Comparison of ENCODE assay signal across 26 cellular contexts in the genomic region with DNA sequence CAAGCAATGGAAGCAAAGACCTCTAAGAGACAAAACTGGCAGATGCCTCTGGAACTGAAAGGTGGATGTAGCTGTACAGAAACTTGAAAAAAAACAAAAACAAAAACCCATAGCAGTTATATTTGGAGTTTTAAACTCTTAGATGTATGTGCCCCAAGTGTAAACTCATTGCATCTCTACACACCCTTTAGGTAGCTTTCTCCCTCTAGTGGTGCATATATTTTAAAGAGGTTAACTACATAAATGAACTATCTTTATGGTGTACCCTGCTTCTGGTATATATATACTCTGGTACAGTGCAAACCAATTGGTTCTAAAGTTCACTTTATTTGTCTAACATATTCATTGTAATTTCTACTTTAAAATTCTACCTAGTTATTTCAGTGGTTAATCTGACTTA.
A peak's percentile ranks its signal among the peaks of the same experiment; 100 is the strongest.
DNase-seq lines count a peak whose midpoint lies in the region; ATAC-seq and TF ChIP-seq lines count a peak whose summit lies in the region.
"Had no signal": no experiment of that assay in that cellular context is flagged by ENCODE, and none has a peak within 500 bp of the region (broad histone marks: within the 10 kb centered on the region; RNA-seq: fewer than 3 reads in every experiment).

No MANE protein-coding gene starts in this region.

- H3K79me2 ChIP-seq in Loucy (ENCODE audit: insufficient read depth, low read length) (no peaks in the 10 kb centered on the region), SU-DHL-6 (ENCODE audit: insufficient read depth, low read length) (no peaks in the 10 kb centered on the region), neural progenitor cell (ENCODE audit: low read depth) (no peaks in the 10 kb centered on the region)

- DNase-seq in DMS53 (lab: John Stamatoyannopoulos, UW), result peak; percentile 19
- DNase-seq in DMS53 treated with DMSO at 0.1 percent for 48 hours (lab: John Stamatoyannopoulos, UW; ENCODE audit: unreplicated experiment), result no peak
- no peak for DNase-seq in neural progenitor cell (ENCODE audit: low spot score)
- DNase-seq in EL, result no peak
- DNase-seq in central memory CD4-positive, alpha-beta T cell, result no peak
- DNase-seq: activated CD4-positive, alpha-beta memory T cell treated with anti-CD3 and anti-CD28 coated beads for 36 hours; activated gamma-delta T cell; activated T-cell treated with anti-CD3 and anti-CD28 coated beads for 4 hours; GF-D8; left ventricle myocardium inferior; NCI-H1092 treated with DMSO at 0.1 percent for 48 hours; NCI-H2107; small intestine; stimulated activated CD4-positive, alpha-beta T cell treated with anti-CD3 and anti-CD28 coated beads, Interleukin-4, amount 100 ng/mL, for 24 hours; stomach; upper lobe of left lung had no signal

- H3K27ac ChIP-seq in SU-DHL-6 (ENCODE audit: low read depth, low read length) (no peak overlapping the region), neural progenitor cell (no peak overlapping the region)
- H3K27ac ChIP-seq: BLaER1 treated with 17β-estradiol and CSF1 and Interleukin-3, amounts not matched to agents 10 nM and 100 nM; left ventricle myocardium inferior; prostate gland; SK-N-MC; stomach; upper lobe of left lung had no signal

- no peaks in the 10 kb centered on the region for H3K27me3 Mint-ChIP-seq in neural progenitor cell (ENCODE audit: insufficient read depth, low read depth)
- H3K27me3 Mint-ChIP-seq: activated CD4-positive, alpha-beta memory T cell treated with anti-CD3 and anti-CD28 coated beads for 36 hours; dendritic cell treated with granulocyte-macrophage colony-stimulating factor and Interleukin-4, amounts not matched to agents 40 ng/mL and 50 ng/mL, for 4 days had no signal

- H3F3A ChIP-seq in Loucy (ENCODE audit: low read depth) (no peaks in the 10 kb centered on the region), SU-DHL-6 (ENCODE audit: insufficient read depth) (no peaks in the 10 kb centered on the region), neural progenitor cell (ENCODE audit: low read depth) (no peaks in the 10 kb centered on the region)

- no peak for ATAC-seq in HG03432 (IDR thresholded peaks at IDR 0.05; ENCODE audit: unreplicated experiment)
- ATAC-seq: K562 had no signal

- H3K4me3 ChIP-seq in Loucy (ENCODE audit: low read length, poor library complexity, severe bottlenecking) (no peak overlapping the region), SU-DHL-6 (ENCODE audit: insufficient read depth, low read length, poor library complexity, severe bottlenecking) (no peak overlapping the region), neural progenitor cell (no peak overlapping the region)
- H3K4me3 ChIP-seq: BLaER1 treated with 17β-estradiol and CSF1 and Interleukin-3, amounts not matched to agents 10 nM and 100 nM; K562; left ventricle myocardium inferior; prostate gland; SK-N-MC; stomach; upper lobe of left lung had no signal

- no peaks in the 10 kb centered on the region for H3K9me3 Mint-ChIP-seq in neural progenitor cell
- H3K9me3 Mint-ChIP-seq: activated CD4-positive, alpha-beta memory T cell treated with anti-CD3 and anti-CD28 coated beads for 36 hours; dendritic cell treated with granulocyte-macrophage colony-stimulating factor and Interleukin-4, amounts not matched to agents 40 ng/mL and 50 ng/mL, for 4 days; mesothelial cell of epicardium; nephron had no signal

- no peak overlapping the region for H3K4me2 ChIP-seq in Loucy (ENCODE audit: low read depth, low read length, poor library complexity, severe bottlenecking)
- no peak overlapping the region for H3K4me2 ChIP-seq in SU-DHL-6 (ENCODE audit: low read depth, low read length, poor library complexity, severe bottlenecking)
- no peak overlapping the region for H3K4me2 ChIP-seq in neural progenitor cell
- H3K4me2 ChIP-seq: BLaER1 treated with 17β-estradiol and CSF1 and Interleukin-3, amounts not matched to agents 10 nM and 100 nM had no signal

- TF ChIP-seq CTCF in Loucy (conservative IDR thresholded peaks at IDR 0.05; ENCODE audit: low read length) (peak; percentile 33; the same call in 1 of the 2 replicates), SU-DHL-6 (IDR thresholded peaks at IDR 0.05; ENCODE audit: insufficient read depth, low read length, poor library complexity, severe bottlenecking) (peak; percentile 17), neural progenitor cell (IDR thresholded peaks at IDR 0.05) (peak; percentile 45)

- H3K36me3 Mint-ChIP-seq in neural progenitor cell, result no peaks in the 10 kb centered on the region
- H3K36me3 Mint-ChIP-seq: activated CD4-positive, alpha-beta memory T cell treated with anti-CD3 and anti-CD28 coated beads for 36 hours; mesothelial cell of epicardium had no signal

- no peak overlapping the region for H2AFZ ChIP-seq in Loucy (ENCODE audit: low read length)
- no peak overlapping the region for H2AFZ ChIP-seq in SU-DHL-6 (ENCODE audit: low read depth, low read length, severe bottlenecking)
- H2AFZ ChIP-seq in neural progenitor cell (replicated peaks), result no peak overlapping the region

- H3K9ac ChIP-seq in Loucy (ENCODE audit: low read depth, low read length, poor library complexity, severe bottlenecking), result no peak overlapping the region
- no peak overlapping the region for H3K9ac ChIP-seq in SU-DHL-6 (ENCODE audit: low read length)
- H3K9ac ChIP-seq in neural progenitor cell, result no peak overlapping the region
- H3K9ac ChIP-seq: BLaER1 treated with 17β-estradiol and CSF1 and Interleukin-3, amounts not matched to agents 10 nM and 100 nM had no signal

- H3K4me1 Mint-ChIP-seq in neural progenitor cell, result peaks cover 6% of the 10 kb centered on the region
- H3K4me1 Mint-ChIP-seq: nephron had no signal

- H3K9me3 ChIP-seq in Loucy (ENCODE audit: insufficient read depth, low read depth, low read length), result no peaks in the 10 kb centered on the region
- H3K9me3 ChIP-seq in SU-DHL-6 (ENCODE audit: insufficient read depth, low read length), result no peaks in the 10 kb centered on the region
- no peaks in the 10 kb centered on the region for H3K9me3 ChIP-seq in neural progenitor cell (ENCODE audit: low read depth)
- H3K9me3 ChIP-seq: BLaER1 treated with 17β-estradiol and CSF1 and Interleukin-3, amounts not matched to agents 10 nM and 100 nM; left ventricle myocardium inferior; prostate gland; stomach; upper lobe of left lung had no signal

- H3K9me2 ChIP-seq in Loucy (replicated peaks; ENCODE audit: low read depth, low read length), result no peaks in the 10 kb centered on the region
- H3K9me2 ChIP-seq in SU-DHL-6 (replicated peaks; ENCODE audit: insufficient read depth, low read length), result no peaks in the 10 kb centered on the region

- H4K20me1 ChIP-seq in Loucy (ENCODE audit: insufficient read depth, low read length, poor library complexity, severe bottlenecking) (no peaks in the 10 kb centered on the region), SU-DHL-6 (ENCODE audit: low read depth, low read length) (no peaks in the 10 kb centered on the region), neural progenitor cell (ENCODE audit: low read depth) (no peaks in the 10 kb centered on the region)
- H4K20me1 ChIP-seq: BLaER1 treated with 17β-estradiol and CSF1 and Interleukin-3, amounts not matched to agents 10 nM and 100 nM had no signal

- H3K4me3 Mint-ChIP-seq in neural progenitor cell, result no peak overlapping the region
- H3K4me3 Mint-ChIP-seq: activated CD4-positive, alpha-beta memory T cell treated with anti-CD3 and anti-CD28 coated beads for 36 hours; dendritic cell treated with granulocyte-macrophage colony-stimulating factor and Interleukin-4, amounts not matched to agents 40 ng/mL and 50 ng/mL, for 4 days; mesothelial cell of epicardium; nephron had no signal

- H3K36me3 ChIP-seq in Loucy (ENCODE audit: insufficient read depth, low read length) (no peaks in the 10 kb centered on the region), SU-DHL-6 (ENCODE audit: low read length) (no peaks in the 10 kb centered on the region), neural progenitor cell (no peaks in the 10 kb centered on the region)
- H3K36me3 ChIP-seq: BLaER1 treated with 17β-estradiol and CSF1 and Interleukin-3, amounts not matched to agents 10 nM and 100 nM; left ventricle myocardium inferior; prostate gland; stomach; upper lobe of left lung had no signal

- no peak overlapping the region for H3K27ac Mint-ChIP-seq in neural progenitor cell
- H3K27ac Mint-ChIP-seq: activated CD4-positive, alpha-beta memory T cell treated with anti-CD3 and anti-CD28 coated beads for 36 hours; dendritic cell treated with granulocyte-macrophage colony-stimulating factor and Interleukin-4, amounts not matched to agents 40 ng/mL and 50 ng/mL, for 4 days; mesothelial cell of epicardium; nephron had no signal

- H3K27me3 ChIP-seq in Loucy (ENCODE audit: insufficient read depth, low read length, poor library complexity, severe bottlenecking), result no peaks in the 10 kb centered on the region
- no peaks in the 10 kb centered on the region for H3K27me3 ChIP-seq in SU-DHL-6 (ENCODE audit: low read length)
- no peaks in the 10 kb centered on the region for H3K27me3 ChIP-seq in neural progenitor cell
- H3K27me3 ChIP-seq: BLaER1 treated with 17β-estradiol and CSF1 and Interleukin-3, amounts not matched to agents 10 nM and 100 nM; stomach; upper lobe of left lung had no signal

- no peaks in the 10 kb centered on the region for H3K4me1 ChIP-seq in Loucy (ENCODE audit: insufficient read depth, low read length, poor library complexity, severe bottlenecking)
- H3K4me1 ChIP-seq in neural progenitor cell, result peaks cover 15% of the 10 kb centered on the region
- H3K4me1 ChIP-seq: BLaER1 treated with 17β-estradiol and CSF1 and Interleukin-3, amounts not matched to agents 10 nM and 100 nM; left ventricle myocardium inferior; prostate gland; stomach; upper lobe of left lung had no signal
